In the genomic region with DNA sequence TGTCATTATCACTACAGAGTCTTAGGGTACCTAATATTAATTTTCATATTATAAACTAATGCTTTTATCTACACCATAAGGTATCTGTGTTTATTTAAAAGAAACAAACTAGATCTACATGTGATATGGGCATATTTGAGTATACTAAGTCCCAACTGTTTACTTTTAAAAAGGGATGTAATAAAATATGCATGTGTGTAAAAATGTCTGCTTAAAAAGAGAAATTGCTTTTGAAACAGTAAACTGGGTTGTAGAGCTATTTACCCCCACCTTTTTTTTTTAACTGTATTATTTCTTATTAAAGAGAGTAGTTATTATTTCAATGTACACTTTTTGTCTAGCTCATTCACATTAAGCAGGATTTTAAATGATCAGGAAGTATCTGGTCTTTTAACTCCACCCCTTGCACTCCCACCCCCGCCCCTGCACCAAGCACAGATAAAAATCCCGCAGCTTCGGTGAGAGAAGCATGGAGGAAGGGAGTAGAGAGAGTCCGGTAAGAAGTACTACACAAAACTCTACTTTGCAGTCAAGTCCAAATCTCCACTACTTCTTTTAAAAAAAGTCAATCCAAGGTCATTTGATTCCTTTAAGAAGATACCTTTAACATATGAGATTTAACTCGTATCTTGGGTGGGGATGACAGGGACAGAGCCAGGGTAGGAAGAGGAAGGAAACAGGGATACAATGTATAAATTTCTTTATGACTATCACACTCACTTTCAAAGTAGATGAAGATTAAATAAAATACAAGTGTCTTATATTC, we compare ENCODE assay signal across 8 cellular contexts.
DNase-seq lines count a peak whose midpoint lies in the region; ATAC-seq and TF ChIP-seq lines count a peak whose summit lies in the region.

No MANE protein-coding gene starts in this region.

- H3K4me1 ChIP-seq in CD8-positive, alpha-beta memory T cell (ENCODE audit: insufficient read depth, low read length): peaks cover 47% of the 10 kb centered on the region
- H3K4me1 ChIP-seq in breast epithelium: no peaks in the 10 kb centered on the region

- peak overlapping the region; percentile 83 for H3K4me3 ChIP-seq in CD8-positive, alpha-beta memory T cell (ENCODE audit: low read length)
- peak overlapping the region; percentile 60 for H3K4me3 ChIP-seq in HFF-Myc (replicated peaks; ENCODE audit: low read depth, low read length)
- H3K4me3 ChIP-seq in breast epithelium: peak overlapping the region; percentile 50 to 79 (median 60)
- H3K4me3 ChIP-seq in kidney epithelial cell (ENCODE audit: low read depth, low read length): peak overlapping the region; percentile 54

- no peaks in the 10 kb centered on the region for H3K9me3 Mint-ChIP-seq in CD8-positive, alpha-beta memory T cell

- POLR2A ChIA-PET in CD8-positive, alpha-beta memory T cell (lab: Charles Lee): no interaction called here
- POLR2A ChIA-PET in RWPE1 (lab: Yijun Ruan, JAX; ENCODE audit: low non-redundant PET): interaction anchor here (0.5 kb wide), 1 partner anchor 44 kb away, joined by 3 read pairs; no protein-coding TSS in a partner anchor

- intact Hi-C loops in breast epithelium (cut with DNase I; ENCODE audit: low total_unique reads): no loop called here

- TF ChIP-seq POLR2A in breast epithelium (IDR thresholded peaks at IDR 0.05): no peak

- TF ChIP-seq CTCF in HFF-Myc (IDR thresholded peaks at IDR 0.05; ENCODE audit: low read depth, low read length, missing control alignments) (no peak), RWPE1 (conservative IDR thresholded peaks at IDR 0.05; ENCODE audit: low read depth) (no peak), breast epithelium (IDR thresholded peaks at IDR 0.05) (no peak), kidney epithelial cell (IDR thresholded peaks at IDR 0.05; ENCODE audit: insufficient read depth, low read length, poor library complexity, severe bottlenecking) (no peak)

- peak in 4 of 5 donors; percentile 21 to 44 (median 26) for DNase-seq in CD8-positive, alpha-beta memory T cell
- peak; percentile 32 for DNase-seq in HFF-Myc (ENCODE audit: extremely low read depth, low read depth)
- DNase-seq in RWPE1 (ENCODE audit: low spot score): peak; percentile 34
- no peak for DNase-seq in breast epithelium (ENCODE audit: low spot score in 2 of 2)
- DNase-seq in kidney epithelial cell (ENCODE audit: low read depth): no peak
- DNase-seq in stimulated activated CD8-positive, alpha-beta memory T cell treated with anti-CD3 and anti-CD28 coated beads, Interleukin-4, amount 100 ng/mL, for 48 hours: peak; percentile 50

- H3K36me3 ChIP-seq in CD8-positive, alpha-beta memory T cell (ENCODE audit: insufficient read depth, low read length): no peaks in the 10 kb centered on the region
- no peaks in the 10 kb centered on the region for H3K36me3 ChIP-seq in breast epithelium
- no peaks in the 10 kb centered on the region for H3K36me3 ChIP-seq in kidney epithelial cell (ENCODE audit: control insufficient read depth, insufficient read depth, low read length)

- no peak for ATAC-seq in HG03460 (IDR thresholded peaks at IDR 0.05; ENCODE audit: unreplicated experiment)
- no peak for ATAC-seq in GM18909 (IDR thresholded peaks at IDR 0.05; ENCODE audit: poor library complexity, unreplicated experiment)

- peaks cover 35 to 58% (median 43%) of the 10 kb centered on the region in 3 donors for H3K4me1 Mint-ChIP-seq in CD8-positive, alpha-beta memory T cell

- H3K4me3 Mint-ChIP-seq in CD8-positive, alpha-beta memory T cell: peak overlapping the region; percentile 91 to 99 (median 98)

- no peaks in the 10 kb centered on the region for H3K9me3 ChIP-seq in CD8-positive, alpha-beta memory T cell (ENCODE audit: low read length)
- H3K9me3 ChIP-seq in breast epithelium: no peaks in the 10 kb centered on the region

- peak overlapping the region; percentile 85 to 99 (median 97) for H3K27ac Mint-ChIP-seq in CD8-positive, alpha-beta memory T cell

- peak overlapping the region; percentile 97 for H3K27ac ChIP-seq in CD8-positive, alpha-beta memory T cell (ENCODE audit: low read depth, low read length)
- H3K27ac ChIP-seq in RWPE1 (no peak overlapping the region), breast epithelium (peak overlapping the region; percentile 74 to 86)

- no peaks in the 10 kb centered on the region for H3K27me3 Mint-ChIP-seq in CD8-positive, alpha-beta memory T cell

- no peaks in the 10 kb centered on the region for H3K27me3 ChIP-seq in CD8-positive, alpha-beta memory T cell (ENCODE audit: insufficient read depth, low read length, poor library complexity, severe bottlenecking)
- H3K27me3 ChIP-seq in breast epithelium (no peaks in the 10 kb centered on the region), kidney epithelial cell (ENCODE audit: control insufficient read depth, insufficient read depth, low read length) (no peaks in the 10 kb centered on the region)

- H3K36me3 Mint-ChIP-seq in CD8-positive, alpha-beta memory T cell: peaks cover 9 to 49% (median 16%) of the 10 kb centered on the region in 3 donors

- CTCF ChIA-PET in CD8-positive, alpha-beta memory T cell (lab: Charles Lee): interaction anchor here (1.4 to 1.6 kb wide), 2 partner anchors 9 to 364 kb away, joined by 4 read pairs; no protein-coding TSS in a partner anchor
- CTCF ChIA-PET in RWPE1 (lab: Yijun Ruan, JAX): no interaction called here

Comparison
In these comparisons a context has a peak if more than half of its experiments do, and no peak if none do; other contexts are left out.
1. DNase-seq: peak in CD8-positive, alpha-beta memory T cell (4 of 5), HFF-Myc (single experiment), RWPE1 (single experiment) and stimulated activated CD8-positive, alpha-beta memory T cell treated with anti-CD3 and anti-CD28 coated beads, Interleukin-4, amount 100 ng/mL, for 48 hours (single experiment); none in breast epithelium (0 of 2) and kidney epithelial cell (single experiment).
2. Peak in every context shown above with its lines, with median percentiles within 50 percentile points of each other: H3K4me3 ChIP-seq.